Comparison of ENCODE assay signal across 8 cellular contexts in genomic region chr1:209659909-209660308, GRCh38. TPM values are rescaled to one million over a fixed set of nuclear protein-coding genes. Genes with fewer than 3 reads are reported as not detected.
DNase-seq lines count a peak whose midpoint lies in the region; ATAC-seq, FAIRE-seq and TF ChIP-seq lines count a peak whose summit lies in the region.

No MANE protein-coding gene starts in this region.

- H3K27ac ChIP-seq in endothelial cell of umbilical vein (ENCODE audit: insufficient read depth, low read depth, low read length) = no peak overlapping the region
- H3K27ac ChIP-seq in effector memory CD4-positive, alpha-beta T cell (ENCODE audit: insufficient read depth, low read length, poor library complexity, severe bottlenecking) = no peak overlapping the region

- peak; percentile 57 for DNase-seq in GM12865 (ENCODE audit: low read depth)
- DNase-seq in GM20000 (ENCODE audit: low spot score) = peak; percentile 51
- DNase-seq in endothelial cell of umbilical vein (ENCODE audit: low read depth, low spot score) = peak; percentile 48
- DNase-seq in NCI-H146 (lab: John Stamatoyannopoulos, UW) = no peak
- no peak for DNase-seq in NCI-H146 treated with DMSO at 0.1 percent for 48 hours (lab: John Stamatoyannopoulos, UW; ENCODE audit: unreplicated experiment)
- DNase-seq in amygdala (lab: John Stamatoyannopoulos, UW) = no peak
- no peak for DNase-seq in effector memory CD4-positive, alpha-beta T cell

- H3K27me3 ChIP-seq in endothelial cell of umbilical vein (ENCODE audit: control insufficient read depth in 2 of 2, insufficient read depth in 2 of 2, low read length in 2 of 2) = peaks cover 0 to 2% of the 10 kb centered on the region in 2 experiments
- H3K27me3 ChIP-seq in effector memory CD4-positive, alpha-beta T cell (replicated peaks; ENCODE audit: control insufficient read depth, insufficient read depth, low read length, poor library complexity, severe bottlenecking) = no peaks in the 10 kb centered on the region

- H3K9ac ChIP-seq in endothelial cell of umbilical vein (replicated peaks; ENCODE audit: extremely low read depth, insufficient read depth, low read length) = no peak overlapping the region

- H3K9me1 ChIP-seq in endothelial cell of umbilical vein (replicated peaks; ENCODE audit: control insufficient read depth, extremely low read depth, insufficient read depth, low read length) = no peaks in the 10 kb centered on the region

- POLR2A ChIA-PET in endothelial cell of umbilical vein (lab: Charles Lee) = no interaction called here

- H3K4me3 ChIP-seq in GM12865 (ENCODE audit: low read depth, low read length) (no peak overlapping the region), endothelial cell of umbilical vein (replicated peaks in 1 of 3; ENCODE audit: insufficient read depth in 1 of 3, low read depth in 1 of 3, low read length in 3 of 3) (no peak overlapping the region)
- H3K4me3 ChIP-seq in effector memory CD4-positive, alpha-beta T cell (ENCODE audit: insufficient read depth, low read depth, low read length, poor library complexity, severe bottlenecking) = no peak overlapping the region

- TF ChIP-seq CTCF in GM12865 (IDR thresholded peaks at IDR 0.05; ENCODE audit: insufficient read depth, low read depth, low read length, missing control alignments) = no peak
- no peak for TF ChIP-seq CTCF in GM20000 (IDR thresholded peaks at IDR 0.05; ENCODE audit: extremely low read depth, missing control alignments)
- TF ChIP-seq CTCF in endothelial cell of umbilical vein (IDR thresholded peaks at IDR 0.05; ENCODE audit: extremely low read depth in 1 of 2, insufficient read depth in 1 of 2, low read depth in 1 of 2, low read length in 2 of 2) = no peak

- no peaks in the 10 kb centered on the region for H3K9me3 ChIP-seq in endothelial cell of umbilical vein (replicated peaks; ENCODE audit: control insufficient read depth, insufficient read depth, low read length)
- H3K9me3 ChIP-seq in effector memory CD4-positive, alpha-beta T cell (ENCODE audit: control insufficient read depth, low read length) = no peaks in the 10 kb centered on the region

- no peaks in the 10 kb centered on the region for H3K79me2 ChIP-seq in endothelial cell of umbilical vein (ENCODE audit: control insufficient read depth, insufficient read depth, low read length)

- CTCF ChIA-PET in endothelial cell of umbilical vein (lab: Charles Lee) = no interaction called here

- H3K4me2 ChIP-seq in endothelial cell of umbilical vein (ENCODE audit: insufficient read depth, low read length) = peak overlapping the region; percentile 17

- no peak overlapping the region for H2AFZ ChIP-seq in endothelial cell of umbilical vein (ENCODE audit: low read depth, low read length)

- TF ChIP-seq POLR2A in endothelial cell of umbilical vein (IDR thresholded peaks at IDR 0.05; ENCODE audit: low read depth, low read length) = no peak

- peaks cover 10% of the 10 kb centered on the region for H3K4me1 ChIP-seq in endothelial cell of umbilical vein (ENCODE audit: control insufficient read depth, extremely low read depth, insufficient read depth, low read length)
- H3K4me1 ChIP-seq in effector memory CD4-positive, alpha-beta T cell (ENCODE audit: control insufficient read depth, insufficient read depth, low read length, poor library complexity, severe bottlenecking) = no peaks in the 10 kb centered on the region

- H4K20me1 ChIP-seq in endothelial cell of umbilical vein (replicated peaks; ENCODE audit: control insufficient read depth, extremely low read depth, insufficient read depth, low read length) = no peaks in the 10 kb centered on the region

- ATAC-seq in HG03571 (IDR thresholded peaks at IDR 0.05; ENCODE audit: unreplicated experiment) = peak; percentile 90

- peak; percentile 85 for FAIRE-seq in endothelial cell of umbilical vein (lab: Jason Lieb, UNC)

- no peaks in the 10 kb centered on the region for H3K36me3 ChIP-seq in endothelial cell of umbilical vein (ENCODE audit: control insufficient read depth in 2 of 2, extremely low read depth in 1 of 2, insufficient read depth in 2 of 2, low read length in 2 of 2)
- H3K36me3 ChIP-seq in effector memory CD4-positive, alpha-beta T cell (ENCODE audit: control insufficient read depth, insufficient read depth, low read length) = no peaks in the 10 kb centered on the region

- no TSS peak for BruUV-seq in endothelial cell of umbilical vein (replicated peaks; lab: Mats Ljungman, UMichigan)

- intact Hi-C loops in endothelial cell of umbilical vein (cut with micrococcal nuclease) = no loop called here

- dilution Hi-C loops in endothelial cell of umbilical vein (cut with MboI; ENCODE audit: extremely low pct_ligation_motif_present, low sequenced_read_pairs) = no loop called here

TF ChIP-seq in endothelial cell of umbilical vein, 7 proteins besides CTCF, POLR2A, EP300 and RAD21:
- TF ChIP-seq FOS (IDR thresholded peaks at IDR 0.05; ENCODE audit: borderline replicate concordance, insufficient read depth, low read length) (peak; percentile 46), MYC (IDR thresholded peaks at IDR 0.05; ENCODE audit: low read depth, low read length) (no peak), JUN (IDR thresholded peaks at IDR 0.05; ENCODE audit: borderline replicate concordance, insufficient read depth, insufficient read length, low read depth) (no peak), MAX (IDR thresholded peaks at IDR 0.05; ENCODE audit: insufficient read depth, insufficient read length) (no peak), POLR2AphosphoS5 (IDR thresholded peaks at IDR 0.05; ENCODE audit: insufficient read depth, low read depth, low read length) (peak; percentile 44), EZH2 (IDR thresholded peaks at IDR 0.05; ENCODE audit: borderline replicate concordance, low read depth, low read length, severe bottlenecking) (no peak), GATA2 (IDR thresholded peaks at IDR 0.05; ENCODE audit: insufficient read depth, insufficient read length, low read depth, low read length) (peak; percentile 91)
TF ChIP-seq in endothelial cell of umbilical vein: peak in this region for 3.

RNA-seq across cellular contexts. Expression of gene LAMB3, which starts 7.7 kb away (rescaled TPM):
- 0.72 and 3.1 TPM in 2 replicates for total RNA-seq in endothelial cell of umbilical vein
- 1.3 and 2.6 TPM in 2 replicates for polyA plus RNA-seq in endothelial cell of umbilical vein
- 2.2 and 2.7 TPM in 2 replicates for polyA plus RNA-seq in endothelial cell of umbilical vein (2011; cell fraction: cytosol; rRNA removed)
- 4.4 and 7.0 TPM in 2 replicates for polyA plus RNA-seq in endothelial cell of umbilical vein (2011; cell fraction: nucleus; rRNA removed)
- polyA plus RNA-seq in endothelial cell of umbilical vein (2012) = 6.0 and 9.7 TPM in 2 replicates
- polyA minus RNA-seq in endothelial cell of umbilical vein = 2.5 and 2.7 TPM in 2 replicates
- 52.4 TPM for polyA minus RNA-seq in endothelial cell of umbilical vein (2011; cell fraction: cytosol; rRNA and poly(A)+ RNA removed)
- polyA minus RNA-seq in endothelial cell of umbilical vein (2011; cell fraction: nucleus; rRNA and poly(A)+ RNA removed) = 2.8 and 3.2 TPM in 2 replicates

RNA-seq across cellular contexts. Expression of gene G0S2, which starts 15.3 kb away (rescaled TPM):
- total RNA-seq in endothelial cell of umbilical vein = 1.9 TPM in 1 of 2 replicates, not detected in the other
- 0.22 and 0.91 TPM in 2 replicates for polyA plus RNA-seq in endothelial cell of umbilical vein
- polyA plus RNA-seq in endothelial cell of umbilical vein (2011; cell fraction: cytosol; rRNA removed) = 1.5 and 1.8 TPM in 2 replicates
- 0.35 and 0.93 TPM in 2 replicates for polyA plus RNA-seq in endothelial cell of umbilical vein (2011; cell fraction: nucleus; rRNA removed)
- 5.7 and 21.7 TPM in 2 replicates for polyA plus RNA-seq in endothelial cell of umbilical vein (2012)
- polyA minus RNA-seq in endothelial cell of umbilical vein = not detected in 2 replicates
- not detected for polyA minus RNA-seq in endothelial cell of umbilical vein (2011; cell fraction: cytosol; rRNA and poly(A)+ RNA removed)
- polyA minus RNA-seq in endothelial cell of umbilical vein (2011; cell fraction: nucleus; rRNA and poly(A)+ RNA removed) = 0.53 TPM in 1 of 2 replicates, not detected in the other

RNA-seq across cellular contexts. Expression of gene HSD11B1, which starts 44.7 kb away (rescaled TPM):
- total RNA-seq in endothelial cell of umbilical vein = not detected in 2 replicates
- polyA plus RNA-seq in endothelial cell of umbilical vein = not detected in 2 replicates
- polyA plus RNA-seq in endothelial cell of umbilical vein (2011; cell fraction: cytosol; rRNA removed) = not detected in 2 replicates
- not detected in 2 replicates for polyA plus RNA-seq in endothelial cell of umbilical vein (2011; cell fraction: nucleus; rRNA removed)
- 0.13 TPM in 1 of 2 replicates, not detected in the other for polyA plus RNA-seq in endothelial cell of umbilical vein (2012)
- not detected in 2 replicates for polyA minus RNA-seq in endothelial cell of umbilical vein
- polyA minus RNA-seq in endothelial cell of umbilical vein (2011; cell fraction: cytosol; rRNA and poly(A)+ RNA removed) = not detected
- not detected in 2 replicates for polyA minus RNA-seq in endothelial cell of umbilical vein (2011; cell fraction: nucleus; rRNA and poly(A)+ RNA removed)

Comparison
In these comparisons a context has a peak if more than half of its experiments do, and no peak if none do; other contexts are left out.
1. DNase-seq: peak in GM12865 (single experiment), GM20000 (single experiment) and endothelial cell of umbilical vein (single experiment); none in NCI-H146 (single experiment), NCI-H146 treated with DMSO at 0.1 percent for 48 hours (single experiment), amygdala (0 of 56) and effector memory CD4-positive, alpha-beta T cell (0 of 3).